ENCODE assay signal across 1 cellular context in genomic region chr10:110279062-110279986, GRCh38.
TF ChIP-seq lines count a peak whose summit lies in the region.

No MANE protein-coding gene starts in this region.

TF ChIP-seq in K562, 482 proteins besides CTCF, POLR2A, EP300 and RAD21 (continued from another document):
- 0 out of 4 replicates have a peak, but pooled peaks of 1 of the 2 experiments have one; percentile 42 for TF ChIP-seq MNT (conservative IDR thresholded peaks at IDR 0.05)
